ENCODE assay signal across 8 cellular contexts in genomic region chr5:170603578-170604565, GRCh38.
DNase-seq lines count a peak whose midpoint lies in the region; ATAC-seq and TF ChIP-seq lines count a peak whose summit lies in the region.

No MANE protein-coding gene starts in this region.

- peak; percentile 53 for TF ChIP-seq CTCF in SU-DHL-6 (IDR thresholded peaks at IDR 0.05; ENCODE audit: insufficient read depth, low read length, poor library complexity, severe bottlenecking)
- peak; percentile 58 for TF ChIP-seq CTCF in colonic mucosa (IDR thresholded peaks at IDR 0.05)
- TF ChIP-seq CTCF in suprapubic skin (IDR thresholded peaks at IDR 0.05), result peak; percentile 34 to 58

- intact Hi-C loops in colonic mucosa (cut with DNase I), result no loop called here

- H3K9me3 ChIP-seq in SU-DHL-6 (ENCODE audit: insufficient read depth, low read length), result no peaks in the 10 kb centered on the region
- H3K9me3 ChIP-seq in colonic mucosa, result no peaks in the 10 kb centered on the region
- no peaks in the 10 kb centered on the region for H3K9me3 ChIP-seq in suprapubic skin

- H3K36me3 ChIP-seq in SU-DHL-6 (ENCODE audit: low read length) (no peaks in the 10 kb centered on the region), colonic mucosa (no peaks in the 10 kb centered on the region), suprapubic skin (no peaks in the 10 kb centered on the region)

- H3K27ac ChIP-seq in SU-DHL-6 (ENCODE audit: low read depth, low read length), result no peak overlapping the region
- H3K27ac ChIP-seq in colonic mucosa, result no peak overlapping the region
- no peak overlapping the region for H3K27ac ChIP-seq in suprapubic skin

- H3K4me2 ChIP-seq in SU-DHL-6 (ENCODE audit: low read depth, low read length, poor library complexity, severe bottlenecking), result no peak overlapping the region

- TF ChIP-seq POLR2A in suprapubic skin (IDR thresholded peaks at IDR 0.05), result no peak

- no peak overlapping the region for H3K4me3 ChIP-seq in SU-DHL-6 (ENCODE audit: insufficient read depth, low read length, poor library complexity, severe bottlenecking)
- H3K4me3 ChIP-seq in colonic mucosa, result no peak overlapping the region
- H3K4me3 ChIP-seq in suprapubic skin, result no peak overlapping the region

- H4K20me1 ChIP-seq in SU-DHL-6 (ENCODE audit: low read depth, low read length), result no peaks in the 10 kb centered on the region

- H3K79me2 ChIP-seq in SU-DHL-6 (ENCODE audit: insufficient read depth, low read length), result no peaks in the 10 kb centered on the region

- in situ Hi-C loops in KBM-7 (cut with MboI; ENCODE audit: low pct_unique_long_range_greater_than_20kb, low sequenced_read_pairs), result loop anchor here (25.0 kb wide), 1 partner anchor 392 kb away; no protein-coding TSS in a partner anchor

- H3K9ac ChIP-seq in SU-DHL-6 (ENCODE audit: low read length) (no peak overlapping the region), colonic mucosa (ENCODE audit: low read depth in 2 of 2, low read length in 2 of 2) (no peak overlapping the region)

- whole genome bisulfite sequencing in suprapubic skin, result 50% methylated on average over 12 of the region's 12 CpGs

- H3K9me2 ChIP-seq in SU-DHL-6 (replicated peaks; ENCODE audit: insufficient read depth, low read length), result no peaks in the 10 kb centered on the region

- H3K4me1 ChIP-seq in colonic mucosa, result no peaks in the 10 kb centered on the region
- H3K4me1 ChIP-seq in suprapubic skin, result no peaks in the 10 kb centered on the region

- H3F3A ChIP-seq in SU-DHL-6 (ENCODE audit: insufficient read depth), result no peaks in the 10 kb centered on the region

- H3K27me3 ChIP-seq in SU-DHL-6 (ENCODE audit: low read length) (no peaks in the 10 kb centered on the region), colonic mucosa (no peaks in the 10 kb centered on the region), suprapubic skin (peaks cover 18% of the 10 kb centered on the region)

- ATAC-seq in GM18867 (IDR thresholded peaks at IDR 0.05; ENCODE audit: unreplicated experiment) (peak; percentile 59), HG03045 (IDR thresholded peaks at IDR 0.05; ENCODE audit: unreplicated experiment) (no peak)

- H2AFZ ChIP-seq in SU-DHL-6 (ENCODE audit: low read depth, low read length, severe bottlenecking), result no peak overlapping the region

- DNase-seq in Ammon's horn (ENCODE audit: low spot score), result peak; percentile 44
- peak; percentile 62 for DNase-seq in KBM-7
- DNase-seq in colonic mucosa, result peak; percentile 53
- peak; percentile 64 to 73 for DNase-seq in lung microvascular endothelial cell (ENCODE audit: low read depth in 2 of 2)
- DNase-seq in suprapubic skin (ENCODE audit: low spot score in 2 of 2), result no peak

- TF ChIP-seq EP300 in suprapubic skin (IDR thresholded peaks at IDR 0.05), result no peak

Comparison
In these comparisons a context has a peak if more than half of its experiments do, and no peak if none do; other contexts are left out.
1. DNase-seq: peak in Ammon's horn (single experiment), KBM-7 (single experiment), colonic mucosa (single experiment) and lung microvascular endothelial cell (2 of 2); none in suprapubic skin (0 of 2).
2. Peak in every context shown above with its lines, with median percentiles within 50 percentile points of each other: CTCF ChIP-seq.